ENCODE assay signal across 9 cellular contexts in genomic region chr17:43212641-43213490, GRCh38. TPM values are rescaled to one million over a fixed set of nuclear protein-coding genes. Genes with fewer than 3 reads are reported as not detected.
DNase-seq lines count a peak whose midpoint lies in the region; ATAC-seq, FAIRE-seq and TF ChIP-seq lines count a peak whose summit lies in the region.
"Had no signal": no experiment of that assay in that cellular context is flagged by ENCODE, and none has a peak within 500 bp of the region (broad histone marks: within the 10 kb centered on the region; RNA-seq: fewer than 3 reads in every experiment).

No MANE protein-coding gene starts in this region.

- peak in 1 of 2 experiments; percentile 28; a peak in 1 of 4 replicates for TF ChIP-seq POLR2A in HepG2 (IDR thresholded peaks at IDR 0.05; ENCODE audit: insufficient read depth in 1 of 2, low read depth in 2 of 2, low read length in 2 of 2)
- no peak for TF ChIP-seq POLR2A in vagina (IDR thresholded peaks at IDR 0.05)

- peak; percentile 30 for ATAC-seq in Right ventricle myocardium inferior
- ATAC-seq in left cardiac atrium = no peak
- ATAC-seq in activated naive CD8-positive, alpha-beta T cell treated with anti-CD3 and anti-CD28 coated beads, Interleukin-2, amount 50 U/mL, for 24 hours = no peak
- ATAC-seq in HepG2 = no peak
- ATAC-seq in GM19351 (IDR thresholded peaks at IDR 0.05; ENCODE audit: unreplicated experiment) = no peak

- no peak for TF ChIP-seq EP300 in HepG2 (IDR thresholded peaks at IDR 0.05; ENCODE audit: low read depth in 2 of 2, low read length in 2 of 2)
- no peak for TF ChIP-seq EP300 in HepG2 (CRISPR knock-in tag; IDR thresholded peaks at IDR 0.05; ENCODE audit: borderline replicate concordance)

- peak overlapping the region; percentile 92 for H3K4me3 Mint-ChIP-seq in activated naive CD8-positive, alpha-beta T cell treated with anti-CD3 and anti-CD28 coated beads, Interleukin-2, amount 50 U/mL, for 24 hours

- 51% methylated on average over 6 of the region's 7 CpGs for WGBS in HepG2 (ENCODE audit: low lambda C conversion rate)

- BruUV-seq in HepG2 (replicated peaks; lab: Mats Ljungman, UMichigan) = no TSS peak

- H3K36me3 Mint-ChIP-seq in activated naive CD8-positive, alpha-beta T cell treated with anti-CD3 and anti-CD28 coated beads, Interleukin-2, amount 50 U/mL, for 24 hours (ENCODE audit: low read depth) = peaks cover 22% of the 10 kb centered on the region

- no peak for TF ChIP-seq RAD21 in HepG2 (CRISPR knock-in tag; IDR thresholded peaks at IDR 0.05)

- H3K9me3 ChIP-seq in HepG2 (ENCODE audit: low read length) = no peaks in the 10 kb centered on the region
- no peaks in the 10 kb centered on the region for H3K9me3 ChIP-seq in vagina

- peaks cover 27% of the 10 kb centered on the region for H3K79me2 ChIP-seq in HepG2 (ENCODE audit: insufficient read depth, low read length)

- H3K4me3 ChIP-seq in HepG2 (replicated peaks in 1 of 3; ENCODE audit: insufficient read depth in 1 of 3, low read depth in 2 of 3, low read length in 3 of 3) = peak overlapping the region; percentile 77 to 98 (median 77)
- peak overlapping the region; percentile 60 to 78 for H3K4me3 ChIP-seq in vagina

- intact Hi-C loops in Right ventricle myocardium inferior (cut with DNase I) = loop anchor here (10.0 kb wide), 1 partner anchor 102 kb away; no protein-coding TSS in a partner anchor
- intact Hi-C loops in left cardiac atrium (cut with DNase I) = no loop called here
- intact Hi-C loops in HepG2 (cut with micrococcal nuclease; ENCODE audit: unreplicated experiment) = loop anchor here (5.0 kb wide), 1 partner anchor 191 kb away; the partner anchor contains the start of gene VAT1
- intact Hi-C loops in vagina (cut with DNase I) = loop anchor here (10.0 kb wide), 1 partner anchor 122 kb away; no protein-coding TSS in a partner anchor

- in situ Hi-C loops in HepG2 (cut with HindIII; ENCODE audit: extremely low pct_ligation_motif_present, low pct_unique_long_range_greater_than_20kb) = no loop called here

- H2AFZ ChIP-seq in HepG2 (ENCODE audit: low read length) = no peak overlapping the region

- TF ChIP-seq CTCF in HepG2 (CRISPR knock-in tag; IDR thresholded peaks at IDR 0.05) (no peak), vagina (IDR thresholded peaks at IDR 0.05) (no peak)

- no peaks in the 10 kb centered on the region for H3K27me3 Mint-ChIP-seq in activated naive CD8-positive, alpha-beta T cell treated with anti-CD3 and anti-CD28 coated beads, Interleukin-2, amount 50 U/mL, for 24 hours

- peak overlapping the region; percentile 96 for H3K9ac ChIP-seq in HepG2 (ENCODE audit: insufficient read depth, low read depth, low read length)

- POLR2A ChIA-PET in HepG2 (lab: Yijun Ruan, JAX) = interaction anchor here (0.9 to 7.6 kb wide), 20 partner anchors 11 to 215 kb away, joined by 3 to 93 read pairs (median 7); partner anchors contain the start of genes BRCA1, IFI35, NBR1 and RPL27

- peak overlapping the region; percentile 98 for H3K4me2 ChIP-seq in HepG2 (ENCODE audit: low read depth, low read length)

- H3K4me1 Mint-ChIP-seq in activated naive CD8-positive, alpha-beta T cell treated with anti-CD3 and anti-CD28 coated beads, Interleukin-2, amount 50 U/mL, for 24 hours = peaks cover 40% of the 10 kb centered on the region

- DNase-seq in Right ventricle myocardium inferior (ENCODE audit: missing footprints) = no peak
- DNase-seq in left cardiac atrium = no peak
- DNase-seq in activated naive CD8-positive, alpha-beta T cell treated with anti-CD3 and anti-CD28 coated beads, Interleukin-2, amount 50 U/mL, for 24 hours = no peak
- no peak for DNase-seq in HepG2 (ENCODE audit: low spot score)
- DNase-seq in vagina (ENCODE audit: extremely low spot score in 2 of 2) = no peak
- DNase-seq in NCI-H526 treated with DMSO at 0.1 percent for 48 hours (lab: John Stamatoyannopoulos, UW) = no peak
- DNase-seq in central memory CD4-positive, alpha-beta T cell = no peak

- H3K27me3 ChIP-seq in HepG2 (ENCODE audit: control insufficient read depth in 1 of 2, insufficient read depth in 2 of 2, low read length in 2 of 2) (no peaks in the 10 kb centered on the region; a peak in 1 of 5 replicates), vagina (no peaks in the 10 kb centered on the region)

- no peaks in the 10 kb centered on the region for H3K9me3 Mint-ChIP-seq in activated naive CD8-positive, alpha-beta T cell treated with anti-CD3 and anti-CD28 coated beads, Interleukin-2, amount 50 U/mL, for 24 hours

- peak overlapping the region; percentile 89 for H3K27ac Mint-ChIP-seq in activated naive CD8-positive, alpha-beta T cell treated with anti-CD3 and anti-CD28 coated beads, Interleukin-2, amount 50 U/mL, for 24 hours

- peaks cover 73% of the 10 kb centered on the region for H3K4me1 ChIP-seq in HepG2 (ENCODE audit: insufficient read depth, low read length)
- peaks cover 23% of the 10 kb centered on the region for H3K4me1 ChIP-seq in vagina

- FAIRE-seq in HepG2 (lab: Jason Lieb, UNC) = peak; percentile 18

- H4K20me1 ChIP-seq in HepG2 (ENCODE audit: insufficient read depth, low read length) = no peaks in the 10 kb centered on the region

- CTCF ChIA-PET in HepG2 (lab: Yijun Ruan, JAX; ENCODE audit: low intra/inter-chr PET ratio, low total read pairs) = no interaction called here

- H3K27ac ChIP-seq in HepG2 (ENCODE audit: extremely low read length, insufficient read depth, low read length) (peak overlapping the region; percentile 80), vagina (peak overlapping the region; percentile 87)

- H3K36me3 ChIP-seq in HepG2 (replicated peaks in 1 of 2; ENCODE audit: control insufficient read depth in 1 of 2, insufficient read depth in 2 of 2, low read length in 2 of 2) (peaks cover 9 to 45% of the 10 kb centered on the region in 2 experiments), vagina (peaks cover 0 to 19% of the 10 kb centered on the region in 2 donors)

RNA-seq across cellular contexts. Expression of gene TMEM106A, which starts 1.2 kb away (rescaled TPM):
- total RNA-seq in Right ventricle myocardium inferior = 4.1 TPM
- 1 to 10 TPM; 7.6 to 8.4 TPM for total RNA-seq in left cardiac atrium
- 7.3 and 16.9 TPM in 2 replicates for total RNA-seq in HepG2 (2016; rRNA removed; fragmentation: Illumina TruSeq; extraction: Trizol)
- 3.9 and 4.5 TPM in 2 replicates for total RNA-seq in HepG2 (2016; cell fraction: cytosol; rRNA removed; fragmentation: Illumina TruSeq; extraction: Trizol; ENCODE audit: low read depth)
- 6.1 and 18.6 TPM in 2 replicates for total RNA-seq in HepG2 (2016; cell fraction: insoluble cytoplasmic fraction; rRNA removed; fragmentation: Illumina TruSeq; extraction: Trizol)
- 6.4 and 6.9 TPM in 2 replicates for total RNA-seq in HepG2 (2016; cell fraction: membrane; rRNA removed; fragmentation: Illumina TruSeq; extraction: Trizol)
- 20.5 and 23.8 TPM in 2 replicates for total RNA-seq in HepG2 (2016; cell fraction: nucleus; rRNA removed; fragmentation: Illumina TruSeq; extraction: Trizol)
- 34.9 and 35.9 TPM in 2 replicates for polyA plus RNA-seq in HepG2 (2011; rRNA removed)
- 23.9 and 25.0 TPM in 2 replicates for polyA plus RNA-seq in HepG2 (2011; cell fraction: cytosol; rRNA removed)
- polyA plus RNA-seq in HepG2 (2011; cell fraction: nucleus; rRNA removed) = 47.7 and 53.8 TPM in 2 replicates
- polyA plus RNA-seq in HepG2 (2012) = 16.4 and 17.3 TPM in 2 replicates
- 1.5 and 1.7 TPM in 2 replicates for polyA plus RNA-seq in HepG2 (2016; cell fraction: cytosol; fragmentation: Illumina TruSeq; extraction: Trizol; ENCODE audit: low read depth)
- polyA plus RNA-seq in HepG2 (2016; cell fraction: insoluble cytoplasmic fraction; fragmentation: Illumina TruSeq; extraction: Trizol; ENCODE audit: low read depth) = 4.9 and 7.2 TPM in 2 replicates
- 2.8 and 3.9 TPM in 2 replicates for polyA plus RNA-seq in HepG2 (2016; cell fraction: membrane; fragmentation: Illumina TruSeq; extraction: Trizol; ENCODE audit: low read depth)
- polyA plus RNA-seq in HepG2 (2016; cell fraction: nucleus; fragmentation: Illumina TruSeq; extraction: Trizol; ENCODE audit: insufficient read depth, low read depth) = 25.2 and 27.5 TPM in 2 replicates
- 1.4 and 123 TPM in 2 replicates for polyA minus RNA-seq in HepG2 (2011; rRNA and poly(A)+ RNA removed; ENCODE audit: low replicate concordance)
- 16.5 and 18.7 TPM in 2 replicates for polyA minus RNA-seq in HepG2 (2011; cell fraction: cytosol; rRNA and poly(A)+ RNA removed)
- polyA minus RNA-seq in HepG2 (2011; cell fraction: nucleus; rRNA and poly(A)+ RNA removed) = 64.1 and 65.3 TPM in 2 replicates
- 6.6 TPM for total RNA-seq in vagina

RNA-seq across cellular contexts. Expression of gene CCDC200, which starts 15.6 kb away (rescaled TPM):
- total RNA-seq in Right ventricle myocardium inferior = not detected
- not detected for total RNA-seq in left cardiac atrium
- not detected in 2 replicates for total RNA-seq in HepG2 (2016; rRNA removed; fragmentation: Illumina TruSeq; extraction: Trizol)
- total RNA-seq in HepG2 (2016; cell fraction: cytosol; rRNA removed; fragmentation: Illumina TruSeq; extraction: Trizol; ENCODE audit: low read depth) = not detected in 2 replicates
- total RNA-seq in HepG2 (2016; cell fraction: insoluble cytoplasmic fraction; rRNA removed; fragmentation: Illumina TruSeq; extraction: Trizol) = not detected in 2 replicates
- not detected in 2 replicates for total RNA-seq in HepG2 (2016; cell fraction: membrane; rRNA removed; fragmentation: Illumina TruSeq; extraction: Trizol)
- total RNA-seq in HepG2 (2016; cell fraction: nucleus; rRNA removed; fragmentation: Illumina TruSeq; extraction: Trizol) = not detected in 2 replicates
- polyA plus RNA-seq in HepG2 (2011; rRNA removed) = not detected in 2 replicates
- not detected in 2 replicates for polyA plus RNA-seq in HepG2 (2011; cell fraction: cytosol; rRNA removed)
- 0.35 TPM in 1 of 2 replicates, not detected in the other for polyA plus RNA-seq in HepG2 (2011; cell fraction: nucleus; rRNA removed)
- polyA plus RNA-seq in HepG2 (2012) = 3.0 and 6.9 TPM in 2 replicates
- not detected in 2 replicates for polyA plus RNA-seq in HepG2 (2016; cell fraction: cytosol; fragmentation: Illumina TruSeq; extraction: Trizol; ENCODE audit: low read depth)
- not detected in 2 replicates for polyA plus RNA-seq in HepG2 (2016; cell fraction: insoluble cytoplasmic fraction; fragmentation: Illumina TruSeq; extraction: Trizol; ENCODE audit: low read depth)
- not detected in 2 replicates for polyA plus RNA-seq in HepG2 (2016; cell fraction: membrane; fragmentation: Illumina TruSeq; extraction: Trizol; ENCODE audit: low read depth)
- polyA plus RNA-seq in HepG2 (2016; cell fraction: nucleus; fragmentation: Illumina TruSeq; extraction: Trizol; ENCODE audit: insufficient read depth, low read depth) = not detected in 2 replicates
- polyA minus RNA-seq in HepG2 (2011; rRNA and poly(A)+ RNA removed; ENCODE audit: low replicate concordance) = 0.28 and 0.48 TPM in 2 replicates
- not detected in 2 replicates for polyA minus RNA-seq in HepG2 (2011; cell fraction: cytosol; rRNA and poly(A)+ RNA removed)
- 1.3 and 1.6 TPM in 2 replicates for polyA minus RNA-seq in HepG2 (2011; cell fraction: nucleus; rRNA and poly(A)+ RNA removed)
- total RNA-seq in vagina = not detected
- total RNA-seq: bronchial epithelial cell had no signal

RNA-seq across cellular contexts. Expression of gene RNU2-1, which starts 20.9 kb away (rescaled TPM):
- total RNA-seq in Right ventricle myocardium inferior (5,263 TPM), left cardiac atrium (over 10,000 TPM in 1 of 2 donors, 1,000 to 10,000 TPM in 1; 5,669 to 12,300 TPM), HepG2 (2016; rRNA removed; fragmentation: Illumina TruSeq; extraction: Trizol) (not detected in 2 replicates), vagina (not detected)
- 7.5 and 10.4 TPM in 2 replicates for total RNA-seq in HepG2 (2016; cell fraction: cytosol; rRNA removed; fragmentation: Illumina TruSeq; extraction: Trizol; ENCODE audit: low read depth)
- not detected in 2 replicates for total RNA-seq in HepG2 (2016; cell fraction: insoluble cytoplasmic fraction; rRNA removed; fragmentation: Illumina TruSeq; extraction: Trizol)
- total RNA-seq in HepG2 (2016; cell fraction: membrane; rRNA removed; fragmentation: Illumina TruSeq; extraction: Trizol) = not detected in 2 replicates
- not detected in 2 replicates for total RNA-seq in HepG2 (2016; cell fraction: nucleus; rRNA removed; fragmentation: Illumina TruSeq; extraction: Trizol)
- not detected in 2 replicates for polyA plus RNA-seq in HepG2 (2011; rRNA removed)
- not detected in 2 replicates for polyA plus RNA-seq in HepG2 (2011; cell fraction: cytosol; rRNA removed)
- polyA plus RNA-seq in HepG2 (2011; cell fraction: nucleus; rRNA removed) = not detected in 2 replicates
- polyA plus RNA-seq in HepG2 (2012) = not detected in 2 replicates
- not detected in 2 replicates for polyA plus RNA-seq in HepG2 (2016; cell fraction: cytosol; fragmentation: Illumina TruSeq; extraction: Trizol; ENCODE audit: low read depth)
- polyA plus RNA-seq in HepG2 (2016; cell fraction: insoluble cytoplasmic fraction; fragmentation: Illumina TruSeq; extraction: Trizol; ENCODE audit: low read depth) = not detected in 2 replicates
- polyA plus RNA-seq in HepG2 (2016; cell fraction: membrane; fragmentation: Illumina TruSeq; extraction: Trizol; ENCODE audit: low read depth) = not detected in 2 replicates
- not detected in 2 replicates for polyA plus RNA-seq in HepG2 (2016; cell fraction: nucleus; fragmentation: Illumina TruSeq; extraction: Trizol; ENCODE audit: insufficient read depth, low read depth)
- polyA minus RNA-seq in HepG2 (2011; rRNA and poly(A)+ RNA removed; ENCODE audit: low replicate concordance) = not detected in 2 replicates
- polyA minus RNA-seq in HepG2 (2011; cell fraction: cytosol; rRNA and poly(A)+ RNA removed) = not detected in 2 replicates
- polyA minus RNA-seq in HepG2 (2011; cell fraction: nucleus; rRNA and poly(A)+ RNA removed) = not detected in 2 replicates
- total RNA-seq: bronchial epithelial cell had no signal

RNA-seq across cellular contexts. Expression of gene NBR1, which starts 41.9 kb away (rescaled TPM):
- total RNA-seq in Right ventricle myocardium inferior = 96.9 TPM
- total RNA-seq in left cardiac atrium = 10 to 100 TPM; 71.9 to 87.2 TPM
- 51.7 and 79.0 TPM in 2 replicates for total RNA-seq in HepG2 (2016; rRNA removed; fragmentation: Illumina TruSeq; extraction: Trizol)
- total RNA-seq in HepG2 (2016; cell fraction: cytosol; rRNA removed; fragmentation: Illumina TruSeq; extraction: Trizol; ENCODE audit: low read depth) = 9.9 and 10.8 TPM in 2 replicates
- total RNA-seq in HepG2 (2016; cell fraction: insoluble cytoplasmic fraction; rRNA removed; fragmentation: Illumina TruSeq; extraction: Trizol) = 50.3 and 77.3 TPM in 2 replicates
- 20.1 and 22.1 TPM in 2 replicates for total RNA-seq in HepG2 (2016; cell fraction: membrane; rRNA removed; fragmentation: Illumina TruSeq; extraction: Trizol)
- 35.7 and 36.9 TPM in 2 replicates for total RNA-seq in HepG2 (2016; cell fraction: nucleus; rRNA removed; fragmentation: Illumina TruSeq; extraction: Trizol)
- polyA plus RNA-seq in HepG2 (2011; rRNA removed) = 102 and 121 TPM in 2 replicates
- polyA plus RNA-seq in HepG2 (2011; cell fraction: cytosol; rRNA removed) = 87.1 and 91.6 TPM in 2 replicates
- polyA plus RNA-seq in HepG2 (2011; cell fraction: nucleus; rRNA removed) = 53.9 and 55.2 TPM in 2 replicates
- polyA plus RNA-seq in HepG2 (2012) = 78.0 and 105 TPM in 2 replicates
- 5.5 and 5.9 TPM in 2 replicates for polyA plus RNA-seq in HepG2 (2016; cell fraction: cytosol; fragmentation: Illumina TruSeq; extraction: Trizol; ENCODE audit: low read depth)
- polyA plus RNA-seq in HepG2 (2016; cell fraction: insoluble cytoplasmic fraction; fragmentation: Illumina TruSeq; extraction: Trizol; ENCODE audit: low read depth) = 70.0 and 71.8 TPM in 2 replicates
- polyA plus RNA-seq in HepG2 (2016; cell fraction: membrane; fragmentation: Illumina TruSeq; extraction: Trizol; ENCODE audit: low read depth) = 8.4 and 9.8 TPM in 2 replicates
- 40.5 and 50.3 TPM in 2 replicates for polyA plus RNA-seq in HepG2 (2016; cell fraction: nucleus; fragmentation: Illumina TruSeq; extraction: Trizol; ENCODE audit: insufficient read depth, low read depth)
- polyA minus RNA-seq in HepG2 (2011; rRNA and poly(A)+ RNA removed; ENCODE audit: low replicate concordance) = 94.6 and 191 TPM in 2 replicates
- 125 and 130 TPM in 2 replicates for polyA minus RNA-seq in HepG2 (2011; cell fraction: cytosol; rRNA and poly(A)+ RNA removed)
- polyA minus RNA-seq in HepG2 (2011; cell fraction: nucleus; rRNA and poly(A)+ RNA removed) = 95.0 and 120 TPM in 2 replicates
- total RNA-seq in vagina = 58.9 TPM

Comparison
In these comparisons a context has a peak if more than half of its experiments do, and no peak if none do; other contexts are left out.
1. intact Hi-C loops: an anchor here in Right ventricle myocardium inferior (10.0 kb wide), HepG2 (5.0 kb wide) and vagina (10.0 kb wide); none called in left cardiac atrium.
2. RNA of gene RNU2-1, which starts 20.9 kb away (total RNA-seq): 5,669 to 12,300 TPM in left cardiac atrium and 5,263 TPM in Right ventricle myocardium inferior (single experiment); 7.5 to 10.4 TPM in HepG2 and not detected in vagina (single experiment); every median in the first group is over 100 times any median in the second.